Comparison of ENCODE assay signal across 8 cellular contexts in the genomic region with DNA sequence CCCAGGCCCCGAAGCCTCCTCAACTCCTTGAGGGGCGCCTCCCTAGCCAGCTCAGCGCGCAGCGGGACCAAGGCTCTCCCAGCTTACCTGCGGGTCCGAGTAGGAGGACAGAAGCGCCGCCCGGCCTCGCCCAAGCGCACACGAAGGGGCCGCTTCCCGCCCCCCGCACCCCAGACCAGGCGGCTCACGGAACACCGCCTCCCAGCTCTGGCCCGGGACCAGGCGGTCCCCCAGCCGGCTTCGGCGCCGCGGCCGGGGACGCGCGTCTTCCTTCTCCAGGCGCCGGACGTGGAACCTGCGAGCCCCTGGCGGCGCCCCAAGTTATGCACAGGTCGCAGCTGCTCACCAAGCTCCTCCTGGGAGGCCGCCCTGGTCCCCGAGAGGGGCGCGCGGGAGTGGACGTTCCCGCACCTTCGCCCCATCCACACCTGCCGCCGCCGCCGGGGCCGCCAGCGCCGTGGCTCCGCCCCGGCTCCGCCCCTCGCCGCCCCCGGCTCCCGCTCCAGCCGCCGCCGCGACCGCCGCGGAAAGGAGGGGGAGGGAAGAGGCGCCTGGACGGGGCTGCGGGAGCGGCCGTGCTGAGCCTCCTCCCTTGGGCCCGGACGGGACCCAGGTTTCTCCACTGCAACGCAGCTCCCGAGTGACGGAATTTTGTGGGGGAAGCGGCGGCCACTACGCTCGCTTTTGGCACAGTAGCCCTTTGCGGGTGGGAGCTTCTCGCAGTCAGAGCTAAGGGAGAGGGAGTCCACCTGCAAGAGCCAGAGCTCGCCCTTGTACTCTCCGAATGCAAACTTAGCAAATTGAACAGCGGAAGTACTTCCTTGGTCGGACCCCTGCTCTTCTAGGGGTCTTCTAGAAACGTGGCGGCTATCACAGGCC.
A peak's percentile ranks its signal among the peaks of the same experiment; 100 is the strongest.
DNase-seq lines count a peak whose midpoint lies in the region; ATAC-seq and TF ChIP-seq lines count a peak whose summit lies in the region.

No MANE protein-coding gene starts in this region.

- H3K27me3 Mint-ChIP-seq in activated CD4-positive, alpha-beta memory T cell treated with anti-CD3 and anti-CD28 coated beads for 36 hours, result peaks cover 37% of the 10 kb centered on the region
- H3K27me3 Mint-ChIP-seq in effector memory CD8-positive, alpha-beta T cell, result peaks cover 53 to 60% of the 10 kb centered on the region in 2 donors

- H3K27ac ChIP-seq in AG04450 (ENCODE audit: low read depth, low read length), result peak overlapping the region; percentile 75
- peak overlapping the region; percentile 20 for H3K27ac ChIP-seq in HUES48 (ENCODE audit: low read depth, low read length)
- H3K27ac ChIP-seq in mesodermal cell (ENCODE audit: low read depth, low read length, severe bottlenecking), result no peak overlapping the region

- H3K4me3 ChIP-seq in AG04450 (ENCODE audit: low read depth, low read length) (peak overlapping the region; percentile 75), HUES48 (ENCODE audit: low read depth, low read length) (peak overlapping the region; percentile 79), mesodermal cell (ENCODE audit: extremely low read depth, insufficient read depth, low read length, poor library complexity, severe bottlenecking) (peak overlapping the region; percentile 80)

- H3K9me3 ChIP-seq in AG04450 (ENCODE audit: control insufficient read depth, insufficient read depth, low read length) (no peaks in the 10 kb centered on the region), HUES48 (ENCODE audit: control insufficient read depth, insufficient read depth, low read length) (no peaks in the 10 kb centered on the region), mesodermal cell (ENCODE audit: control insufficient read depth, low read length) (no peaks in the 10 kb centered on the region)

- peak; percentile 51 for ATAC-seq in GM19372 (IDR thresholded peaks at IDR 0.05; ENCODE audit: low read depth, unreplicated experiment)
- peak; percentile 85 for ATAC-seq in effector memory CD8-positive, alpha-beta T cell (replicated peaks)
- peak; percentile 86 for ATAC-seq in stimulated activated effector memory CD8-positive, alpha-beta T cell treated with anti-CD3 and anti-CD28 coated beads, Interleukin-12 subunit alpha, Interleukin-12 subunit beta, amount 100 ng/mL, for 72 hours

- H3K27ac Mint-ChIP-seq in activated CD4-positive, alpha-beta memory T cell treated with anti-CD3 and anti-CD28 coated beads for 36 hours, result no peak overlapping the region
- H3K27ac Mint-ChIP-seq in effector memory CD8-positive, alpha-beta T cell, result peak overlapping the region in 1 of 2 donors; percentile 53
- no peak overlapping the region for H3K27ac Mint-ChIP-seq in stimulated activated effector memory CD8-positive, alpha-beta T cell treated with anti-CD3 and anti-CD28 coated beads, Interleukin-12 subunit alpha, Interleukin-12 subunit beta, amount 100 ng/mL, for 72 hours

- WGBS in mesodermal cell (ENCODE audit: insufficient coverage in 2 of 2), 2 experiments, result 2% methylated on average over 73 to 86 of the region's 88 CpGs

- H3K27me3 ChIP-seq in AG04450 (ENCODE audit: control insufficient read depth, insufficient read depth, low read length) (no peaks in the 10 kb centered on the region), HUES48 (ENCODE audit: control insufficient read depth, insufficient read depth, low read length) (peaks cover 33% of the 10 kb centered on the region)

- no peaks in the 10 kb centered on the region for H3K9me3 Mint-ChIP-seq in activated CD4-positive, alpha-beta memory T cell treated with anti-CD3 and anti-CD28 coated beads for 36 hours
- no peaks in the 10 kb centered on the region for H3K9me3 Mint-ChIP-seq in effector memory CD8-positive, alpha-beta T cell
- no peaks in the 10 kb centered on the region for H3K9me3 Mint-ChIP-seq in stimulated activated effector memory CD8-positive, alpha-beta T cell treated with anti-CD3 and anti-CD28 coated beads, Interleukin-12 subunit alpha, Interleukin-12 subunit beta, amount 100 ng/mL, for 72 hours

- intact Hi-C loops in activated CD4-positive, alpha-beta memory T cell treated with anti-CD3 and anti-CD28 coated beads for 36 hours (cut with micrococcal nuclease), result loop anchor here (2.0 to 10.0 kb wide), 4 partner anchors 17 to 232 kb away; no protein-coding TSS in a partner anchor

- H3K4me1 ChIP-seq in HUES48 (ENCODE audit: control insufficient read depth, insufficient read depth, low read length) (peaks cover 31% of the 10 kb centered on the region; the same call in 1 of the 2 replicates), mesodermal cell (ENCODE audit: control insufficient read depth, insufficient read depth, low read length, poor library complexity, severe bottlenecking) (no peaks in the 10 kb centered on the region)

- DNase-seq in AG04450 (ENCODE audit: low read depth, low spot score), result no peak
- DNase-seq in activated CD4-positive, alpha-beta memory T cell treated with anti-CD3 and anti-CD28 coated beads for 36 hours, result peak; percentile 54
- peak; percentile 29 to 38 (median 38) for DNase-seq in effector memory CD8-positive, alpha-beta T cell
- DNase-seq in stimulated activated effector memory CD8-positive, alpha-beta T cell treated with anti-CD3 and anti-CD28 coated beads, Interleukin-12 subunit alpha, Interleukin-12 subunit beta, amount 100 ng/mL, for 72 hours (ENCODE audit: low spot score in 2 of 2), result peak; percentile 21 to 68
- no peak for DNase-seq in NCI-H526 treated with DMSO at 0.1 percent for 48 hours (lab: John Stamatoyannopoulos, UW)

- no peaks in the 10 kb centered on the region for H3K36me3 ChIP-seq in HUES48 (ENCODE audit: control insufficient read depth, insufficient read depth, low read length)
- H3K36me3 ChIP-seq in mesodermal cell (ENCODE audit: control insufficient read depth, insufficient read depth, low read length), result no peaks in the 10 kb centered on the region

- CTCF ChIA-PET in AG04450 (lab: Charles Lee), result interaction anchor here (1.1 to 2.0 kb wide), 5 partner anchors 16 to 229 kb away, joined by 3 to 15 read pairs (median 5); no protein-coding TSS in a partner anchor
- CTCF ChIA-PET in activated CD4-positive, alpha-beta memory T cell treated with anti-CD3 and anti-CD28 coated beads for 36 hours (lab: Charles Lee), result interaction anchor here (0.7 to 2.0 kb wide), 8 partner anchors 8 to 228 kb away, joined by 3 to 12 read pairs (median 4); no protein-coding TSS in a partner anchor

- H3K36me3 Mint-ChIP-seq in activated CD4-positive, alpha-beta memory T cell treated with anti-CD3 and anti-CD28 coated beads for 36 hours, result no peaks in the 10 kb centered on the region
- H3K36me3 Mint-ChIP-seq in effector memory CD8-positive, alpha-beta T cell (ENCODE audit: insufficient read depth), result no peaks in the 10 kb centered on the region
- no peaks in the 10 kb centered on the region for H3K36me3 Mint-ChIP-seq in stimulated activated effector memory CD8-positive, alpha-beta T cell treated with anti-CD3 and anti-CD28 coated beads, Interleukin-12 subunit alpha, Interleukin-12 subunit beta, amount 100 ng/mL, for 72 hours

- no peak for TF ChIP-seq CTCF in AG04450 (IDR thresholded peaks at IDR 0.05; ENCODE audit: low read depth, low read length)

- H3K9ac ChIP-seq in HUES48 (ENCODE audit: low read depth, low read length), result peak overlapping the region; percentile 58

- peaks cover 27% of the 10 kb centered on the region for H3K4me1 Mint-ChIP-seq in activated CD4-positive, alpha-beta memory T cell treated with anti-CD3 and anti-CD28 coated beads for 36 hours (ENCODE audit: low read depth)
- H3K4me1 Mint-ChIP-seq in effector memory CD8-positive, alpha-beta T cell (ENCODE audit: low read depth in 2 of 2), result peaks cover 10 to 12% of the 10 kb centered on the region in 2 donors
- H3K4me1 Mint-ChIP-seq in stimulated activated effector memory CD8-positive, alpha-beta T cell treated with anti-CD3 and anti-CD28 coated beads, Interleukin-12 subunit alpha, Interleukin-12 subunit beta, amount 100 ng/mL, for 72 hours, result peaks cover 13% of the 10 kb centered on the region

- POLR2A ChIA-PET in AG04450 (lab: Yijun Ruan, JAX), result interaction anchor here (0.7 to 2.0 kb wide), 4 partner anchors 9 to 243 kb away, joined by 3 to 8 read pairs (median 4); no protein-coding TSS in a partner anchor
- POLR2A ChIA-PET in activated CD4-positive, alpha-beta memory T cell treated with anti-CD3 and anti-CD28 coated beads for 36 hours (lab: Charles Lee), result interaction anchor here (0.9 kb wide), 1 partner anchor 55 kb away, joined by 4 read pairs; no protein-coding TSS in a partner anchor

- H3K4me3 Mint-ChIP-seq in activated CD4-positive, alpha-beta memory T cell treated with anti-CD3 and anti-CD28 coated beads for 36 hours, result peak overlapping the region; percentile 85
- H3K4me3 Mint-ChIP-seq in effector memory CD8-positive, alpha-beta T cell, result peak overlapping the region; percentile 81 to 83
- peak overlapping the region; percentile 73 for H3K4me3 Mint-ChIP-seq in stimulated activated effector memory CD8-positive, alpha-beta T cell treated with anti-CD3 and anti-CD28 coated beads, Interleukin-12 subunit alpha, Interleukin-12 subunit beta, amount 100 ng/mL, for 72 hours

Comparison
In these comparisons a context has a peak if more than half of its experiments do, and no peak if none do; other contexts are left out.
1. DNase-seq: peak in activated CD4-positive, alpha-beta memory T cell treated with anti-CD3 and anti-CD28 coated beads for 36 hours (single experiment), effector memory CD8-positive, alpha-beta T cell (3 of 3) and stimulated activated effector memory CD8-positive, alpha-beta T cell treated with anti-CD3 and anti-CD28 coated beads, Interleukin-12 subunit alpha, Interleukin-12 subunit beta, amount 100 ng/mL, for 72 hours (2 of 2); none in AG04450 (single experiment) and NCI-H526 treated with DMSO at 0.1 percent for 48 hours (single experiment).
2. Peak in every context shown above with its lines, with median percentiles within 50 percentile points of each other: H3K4me3 ChIP-seq, ATAC-seq and H3K4me3 Mint-ChIP-seq.